Comparison of ENCODE assay signal across 8 cellular contexts in the genomic region with DNA sequence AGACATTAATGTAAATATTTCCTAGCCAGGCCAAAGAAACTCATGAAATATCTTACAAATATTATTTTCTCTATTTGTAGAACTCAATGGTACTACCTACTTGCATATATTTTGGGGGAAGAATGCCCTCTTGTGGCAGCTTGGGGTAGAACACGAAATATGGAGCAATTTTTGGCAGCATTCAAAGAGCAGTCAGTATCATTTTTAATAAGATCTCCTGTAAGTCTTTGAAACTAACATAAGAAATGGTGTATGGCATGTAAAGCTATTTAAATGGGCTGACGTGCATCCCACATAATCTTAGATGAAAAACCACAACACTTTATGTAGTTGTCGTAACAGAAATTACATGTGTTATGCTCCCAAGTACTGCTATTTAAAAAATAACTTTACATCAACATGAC.
DNase-seq lines count a peak whose midpoint lies in the region; ATAC-seq and TF ChIP-seq lines count a peak whose summit lies in the region.

No MANE protein-coding gene starts in this region.

- DNase-seq in cardiac muscle cell (ENCODE audit: low read depth in 1 of 2, low spot score in 1 of 2) = peak; percentile 41 to 77
- no peak for DNase-seq in Right ventricle myocardium superior
- peak; percentile 73 for DNase-seq in OCI-LY7 (ENCODE audit: low spot score)
- peak; percentile 57 for DNase-seq in activated T-cell treated with anti-CD3 and anti-CD28 coated beads, Interleukin-2, amount 50 U/mL, for 24 hours
- DNase-seq in fibroblast of mammary gland (ENCODE audit: low read depth) = peak; percentile 67
- no peak for DNase-seq in vagina (ENCODE audit: extremely low spot score in 2 of 2)

- H3K4me1 ChIP-seq in cardiac muscle cell (ENCODE audit: low read depth) (no peaks in the 10 kb centered on the region), OCI-LY7 (ENCODE audit: insufficient read depth, low read length, poor library complexity, severe bottlenecking) (peaks cover 31% of the 10 kb centered on the region), parathyroid adenoma (no peaks in the 10 kb centered on the region), vagina (no peaks in the 10 kb centered on the region)

- H3K9me3 Mint-ChIP-seq in activated T-cell treated with anti-CD3 and anti-CD28 coated beads, Interleukin-2, amount 50 U/mL, for 24 hours = no peaks in the 10 kb centered on the region

- H3K36me3 ChIP-seq in cardiac muscle cell = no peaks in the 10 kb centered on the region
- peaks cover 47% of the 10 kb centered on the region for H3K36me3 ChIP-seq in OCI-LY7 (ENCODE audit: insufficient read depth, low read length)
- no peaks in the 10 kb centered on the region for H3K36me3 ChIP-seq in parathyroid adenoma (ENCODE audit: control insufficient read depth, insufficient read depth, low read length)
- peaks cover 0 to 10% of the 10 kb centered on the region in 2 donors for H3K36me3 ChIP-seq in vagina

- BruUV-seq in OCI-LY7 (replicated peaks; lab: Mats Ljungman, UMichigan) = no TSS peak

- intact Hi-C loops in Right ventricle myocardium superior (cut with DNase I) (loop anchor here (5.0 to 10.0 kb wide), 2 partner anchors 124 to 421 kb away; no protein-coding TSS in a partner anchor), OCI-LY7 (cut with micrococcal nuclease; ENCODE audit: unreplicated experiment) (loop anchor here (1.0 to 5.0 kb wide), 5 partner anchors 111 to 422 kb away; no protein-coding TSS in a partner anchor), vagina (cut with DNase I) (no loop called here)

- H3K4me3 Mint-ChIP-seq in activated T-cell treated with anti-CD3 and anti-CD28 coated beads, Interleukin-2, amount 50 U/mL, for 24 hours = no peak overlapping the region

- TF ChIP-seq CTCF in cardiac muscle cell (IDR thresholded peaks at IDR 0.05; ENCODE audit: low read depth, low read length) (peak; percentile 80), OCI-LY7 (conservative IDR thresholded peaks at IDR 0.05; ENCODE audit: low read length) (peak; percentile 99), fibroblast of mammary gland (conservative IDR thresholded peaks at IDR 0.05; ENCODE audit: control insufficient read depth, insufficient read depth, low read depth, low read length) (peak; percentile 78), parathyroid adenoma (IDR thresholded peaks at IDR 0.05) (peak; percentile 76), vagina (IDR thresholded peaks at IDR 0.05) (peak; percentile 37 to 73 (median 58))

- H3K79me2 ChIP-seq in OCI-LY7 (ENCODE audit: insufficient read depth, low read depth, low read length) = no peaks in the 10 kb centered on the region
- H3K79me2 ChIP-seq in parathyroid adenoma = no peaks in the 10 kb centered on the region

- H3K27me3 ChIP-seq in cardiac muscle cell (no peaks in the 10 kb centered on the region), parathyroid adenoma (ENCODE audit: control insufficient read depth, insufficient read depth, low read length) (no peaks in the 10 kb centered on the region), vagina (no peaks in the 10 kb centered on the region)

- CTCF ChIA-PET in OCI-LY7 (lab: Charles Lee; ENCODE audit: unreplicated experiment) = interaction anchor here (1.1 kb wide), 1 partner anchor 134 kb away, joined by 3 read pairs; no protein-coding TSS in a partner anchor

- no peaks in the 10 kb centered on the region for H4K20me1 ChIP-seq in OCI-LY7 (ENCODE audit: insufficient read depth, low read length)

- no peak overlapping the region for H3K27ac ChIP-seq in cardiac muscle cell
- peak overlapping the region; percentile 0 for H3K27ac ChIP-seq in OCI-LY7 (ENCODE audit: low read depth, low read length, poor library complexity, severe bottlenecking)
- H3K27ac ChIP-seq in parathyroid adenoma = no peak overlapping the region
- H3K27ac ChIP-seq in vagina = no peak overlapping the region

- ATAC-seq in Right ventricle myocardium superior (ENCODE audit: poor library complexity) = no peak
- peak; percentile 65 for ATAC-seq in HG03066 (IDR thresholded peaks at IDR 0.05; ENCODE audit: low read depth, unreplicated experiment)

- H3K4me3 ChIP-seq in cardiac muscle cell = no peak overlapping the region
- no peak overlapping the region for H3K4me3 ChIP-seq in OCI-LY7 (ENCODE audit: low read depth, low read length, poor library complexity, severe bottlenecking)
- no peak overlapping the region for H3K4me3 ChIP-seq in fibroblast of mammary gland (ENCODE audit: control insufficient read depth, low read depth, low read length)
- no peak overlapping the region for H3K4me3 ChIP-seq in parathyroid adenoma (ENCODE audit: low read depth, low read length)
- H3K4me3 ChIP-seq in vagina = no peak overlapping the region

- peaks cover 9% of the 10 kb centered on the region for H3K4me1 Mint-ChIP-seq in activated T-cell treated with anti-CD3 and anti-CD28 coated beads, Interleukin-2, amount 50 U/mL, for 24 hours (ENCODE audit: low read depth)

- no peaks in the 10 kb centered on the region for H3K9me2 ChIP-seq in OCI-LY7 (ENCODE audit: insufficient read depth, low read length)

- H3K9me3 ChIP-seq in cardiac muscle cell (ENCODE audit: low read depth) (no peaks in the 10 kb centered on the region), OCI-LY7 (ENCODE audit: low read length) (no peaks in the 10 kb centered on the region), parathyroid adenoma (ENCODE audit: control insufficient read depth, low read length) (no peaks in the 10 kb centered on the region), vagina (no peaks in the 10 kb centered on the region)

- TF ChIP-seq POLR2A in vagina (IDR thresholded peaks at IDR 0.05) = no peak

- POLR2A ChIA-PET in OCI-LY7 (lab: Charles Lee) = interaction anchor here (0.6 to 3.0 kb wide), 6 partner anchors 25 to 325 kb away, joined by 3 to 19 read pairs (median 5); no protein-coding TSS in a partner anchor

- H3K4me2 ChIP-seq in OCI-LY7 (ENCODE audit: low read length) (0 out of 2 replicates have a peak overlapping the region, but pooled peaks have one; percentile 2), parathyroid adenoma (ENCODE audit: low read length) (no peak overlapping the region)

- H3K27me3 Mint-ChIP-seq in activated T-cell treated with anti-CD3 and anti-CD28 coated beads, Interleukin-2, amount 50 U/mL, for 24 hours = no peaks in the 10 kb centered on the region

- H3K36me3 Mint-ChIP-seq in activated T-cell treated with anti-CD3 and anti-CD28 coated beads, Interleukin-2, amount 50 U/mL, for 24 hours (ENCODE audit: low read depth) = peaks cover 87% of the 10 kb centered on the region

- H3K27ac Mint-ChIP-seq in activated T-cell treated with anti-CD3 and anti-CD28 coated beads, Interleukin-2, amount 50 U/mL, for 24 hours = peak overlapping the region; percentile 52

- no peak overlapping the region for H2AFZ ChIP-seq in OCI-LY7 (ENCODE audit: low read length)
- H2AFZ ChIP-seq in parathyroid adenoma = no peak overlapping the region

- H3K9ac ChIP-seq in parathyroid adenoma = no peak overlapping the region

Comparison
In these comparisons a context has a peak if more than half of its experiments do, and no peak if none do; other contexts are left out.
1. DNase-seq: peak in cardiac muscle cell (2 of 2), OCI-LY7 (single experiment), activated T-cell treated with anti-CD3 and anti-CD28 coated beads, Interleukin-2, amount 50 U/mL, for 24 hours (single experiment) and fibroblast of mammary gland (single experiment); none in Right ventricle myocardium superior (single experiment) and vagina (0 of 2).
2. Peak in every context shown above with its lines, with median percentiles within 50 percentile points of each other: CTCF ChIP-seq.